Comparison of ENCODE assay signal across 11 cellular contexts in the genomic region with DNA sequence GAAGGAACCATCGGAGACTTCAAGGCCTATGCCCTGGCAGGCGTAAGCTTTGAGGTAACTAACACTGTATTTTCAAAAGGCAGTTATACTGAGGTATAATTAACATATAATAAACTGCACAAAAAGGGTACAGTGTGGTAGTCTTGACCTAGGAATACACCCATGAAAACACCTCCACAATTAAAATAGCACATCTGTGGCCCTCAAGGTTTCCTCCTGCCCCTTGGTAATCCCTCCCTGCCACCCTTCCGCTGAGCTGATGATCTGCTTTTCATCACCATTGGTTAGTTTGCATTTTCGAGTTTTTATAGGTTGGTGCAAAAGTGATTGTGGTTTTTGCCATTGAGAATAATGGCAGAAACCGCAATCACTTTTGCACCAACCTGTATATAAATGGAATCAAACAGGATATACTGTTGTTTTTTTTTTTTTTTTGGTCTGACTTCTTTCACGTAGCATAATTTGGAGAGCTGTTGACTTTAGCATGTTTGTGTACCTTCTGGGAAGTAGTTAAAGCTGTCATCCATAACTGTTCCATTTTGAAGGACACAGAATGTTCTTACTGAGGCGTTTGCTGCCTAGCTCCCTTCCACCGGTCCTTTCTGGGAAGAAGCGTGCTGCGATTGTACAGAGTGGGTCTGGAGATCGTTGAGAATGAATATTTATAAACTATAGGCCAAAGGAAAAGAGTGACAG. TPM values are rescaled to one million over a fixed set of nuclear protein-coding genes. Genes with fewer than 3 reads are reported as not detected.
DNase-seq lines count a peak whose midpoint lies in the region; ATAC-seq and TF ChIP-seq lines count a peak whose summit lies in the region.
"Not testable (repeated sequence)": the region's sequence is repeated elsewhere in the genome, so short reads cannot be mapped to it uniquely, and the experiment has no call there.
"Had no signal": no experiment of that assay in that cellular context is flagged by ENCODE, and none has a peak within 500 bp of the region (broad histone marks: within the 10 kb centered on the region; RNA-seq: fewer than 3 reads in every experiment).

No MANE protein-coding gene starts in this region.

- DNase-seq in left colon, mucosa of descending colon: not testable (repeated sequence)

- H3K4me3 ChIP-seq in mucosa of descending colon, result not testable (repeated sequence)

- H3K9me3 ChIP-seq in mucosa of descending colon, result not testable (repeated sequence)

- not testable (repeated sequence) for TF ChIP-seq CTCF in mucosa of descending colon (IDR thresholded peaks at IDR 0.05)

- ATAC-seq in left colon (peak; percentile 80), mucosa of descending colon (peak; percentile 89)

- not testable (repeated sequence) for H3K4me1 ChIP-seq in mucosa of descending colon (ENCODE audit: low read depth)

- intact Hi-C loops in left colon (cut with DNase I, micrococcal nuclease); mucosa of descending colon (cut with DNase I, micrococcal nuclease): not testable (repeated sequence)

- H3K36me3 ChIP-seq in mucosa of descending colon (ENCODE audit: low read depth), result not testable (repeated sequence)

RNA-seq across cellular contexts. Expression of gene NOMO3, which starts 43.2 kb away (rescaled TPM):
- total RNA-seq in left colon (10 to 100 TPM; 29.8 to 49.3 TPM), mucosa of descending colon (10 to 100 TPM; 40.3 to 55.5 (median 43.0) TPM)

RNA-seq across cellular contexts. Expression of gene ABCC6, which starts 52.2 kb away (rescaled TPM):
- total RNA-seq in left colon (10 to 100 TPM; 20.2 to 27.8 TPM), mucosa of descending colon (10 to 100 TPM; 12.2 to 34.3 (median 26.4) TPM)
- total RNA-seq: A172; A673; B cell; CD4-positive, alpha-beta memory T cell; CD4-positive, alpha-beta T cell; CD4-positive, CD25-positive, alpha-beta regulatory T cell; CD8-positive, alpha-beta memory T cell; CD8-positive, alpha-beta T cell; Daoy had no signal
